In the genomic region with DNA sequence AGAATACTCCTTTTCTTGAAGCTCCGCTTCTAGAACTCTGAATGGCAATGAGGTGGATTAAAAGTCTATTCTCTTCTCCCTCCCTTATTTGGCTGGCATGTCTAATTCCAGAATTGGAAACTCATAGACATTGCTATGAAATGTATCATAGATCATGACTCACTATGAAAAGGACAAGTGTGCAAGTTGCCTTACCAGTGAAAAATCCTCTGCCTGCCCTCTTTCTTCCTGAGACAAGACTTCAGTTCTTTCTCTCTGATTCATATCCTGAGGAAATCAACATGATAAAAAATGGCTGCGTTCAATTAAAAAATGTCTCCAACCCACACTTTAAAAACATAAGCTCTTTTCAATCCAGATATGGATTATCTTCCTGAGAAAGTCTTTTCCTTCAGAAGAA, we compare ENCODE assay signal across 11 cellular contexts.
DNase-seq lines count a peak whose midpoint lies in the region; ATAC-seq and TF ChIP-seq lines count a peak whose summit lies in the region.
"Had no signal": no experiment of that assay in that cellular context is flagged by ENCODE, and none has a peak within 500 bp of the region (broad histone marks: within the 10 kb centered on the region; RNA-seq: fewer than 3 reads in every experiment).

No MANE protein-coding gene starts in this region.

- TF ChIP-seq CTCF in AG04449 (IDR thresholded peaks at IDR 0.05; ENCODE audit: insufficient read depth, low read length, missing control alignments) (no peak), Peyer's patch (IDR thresholded peaks at IDR 0.05) (no peak), CD14-positive monocyte (IDR thresholded peaks at IDR 0.05) (no peak)

- H3K36me3 ChIP-seq in Peyer's patch = no peaks in the 10 kb centered on the region

- CTCF ChIA-PET in AG04449 (lab: Yijun Ruan, JAX) = interaction anchor here (0.9 to 3.5 kb wide), 5 partner anchors 9 to 88 kb away, joined by 3 to 22 read pairs (median 5); no protein-coding TSS in a partner anchor

- no peak for ATAC-seq in GM19328 (IDR thresholded peaks at IDR 0.05; ENCODE audit: unreplicated experiment)
- no peak for ATAC-seq in HG03196 (IDR thresholded peaks at IDR 0.05; ENCODE audit: unreplicated experiment)
- ATAC-seq: T-helper 17 cell had no signal

- DNase-seq in AG04449 (ENCODE audit: low read depth, low spot score) (peak; percentile 96), Peyer's patch (no peak), epithelial cell of prostate (ENCODE audit: low read depth, low spot score) (peak; percentile 76), myocyte (ENCODE audit: low read depth) (peak; percentile 91), CD14-positive monocyte (ENCODE audit: low spot score) (no peak), cortex of kidney (lab: John Stamatoyannopoulos, UW) (no peak)
- DNase-seq: activated naive CD4-positive, alpha-beta T cell treated with anti-CD3 and anti-CD28 coated beads for 36 hours; T-helper 17 cell had no signal

- H3K36me3 Mint-ChIP-seq in CD14-positive monocyte = no peaks in the 10 kb centered on the region

- no peak overlapping the region for H3K27ac Mint-ChIP-seq in CD14-positive monocyte
- H3K27ac Mint-ChIP-seq: activated naive CD4-positive, alpha-beta T cell treated with anti-CD3 and anti-CD28 coated beads for 36 hours; T-helper 17 cell had no signal

- H3K4me3 ChIP-seq in AG04449 (ENCODE audit: low read depth, low read length) = no peak overlapping the region
- H3K4me3 ChIP-seq in Peyer's patch = no peak overlapping the region

- POLR2A ChIA-PET in AG04449 (lab: Yijun Ruan, JAX) = interaction anchor here (0.6 to 2.0 kb wide), 19 partner anchors 8 to 521 kb away, joined by 3 to 23 read pairs (median 4); no protein-coding TSS in a partner anchor

- no peak overlapping the region for H3K4me3 Mint-ChIP-seq in CD14-positive monocyte
- H3K4me3 Mint-ChIP-seq: activated naive CD4-positive, alpha-beta T cell treated with anti-CD3 and anti-CD28 coated beads for 36 hours; T-helper 17 cell had no signal

- peaks cover 9 to 24% (median 20%) of the 10 kb centered on the region in 7 donors for H3K9me3 Mint-ChIP-seq in CD14-positive monocyte
- H3K9me3 Mint-ChIP-seq: activated naive CD4-positive, alpha-beta T cell treated with anti-CD3 and anti-CD28 coated beads for 36 hours had no signal

- H3K27me3 Mint-ChIP-seq in CD14-positive monocyte (ENCODE audit: low read depth in 3 of 3) = peaks cover 2 to 6% (median 3%) of the 10 kb centered on the region in 3 donors

- intact Hi-C loops in CD14-positive monocyte (cut with micrococcal nuclease) = no loop called here

- no peaks in the 10 kb centered on the region for H3K27me3 ChIP-seq in Peyer's patch

- H3K4me1 Mint-ChIP-seq in CD14-positive monocyte = no peaks in the 10 kb centered on the region
- H3K4me1 Mint-ChIP-seq: T-helper 17 cell had no signal

- H3K27ac ChIP-seq in Peyer's patch = peak overlapping the region in 3 of 4 donors; percentile 28 to 56 (median 30)
- peak overlapping the region; percentile 94 for H3K27ac ChIP-seq in epithelial cell of prostate
- H3K27ac ChIP-seq: C4-2B had no signal

- no peaks in the 10 kb centered on the region for H3K9me3 ChIP-seq in Peyer's patch

- H3K4me1 ChIP-seq in Peyer's patch = no peaks in the 10 kb centered on the region

- TF ChIP-seq POLR2A in Peyer's patch (IDR thresholded peaks at IDR 0.05) = no peak

Comparison
In these comparisons a context has a peak if more than half of its experiments do, and no peak if none do; other contexts are left out.
1. DNase-seq: peak in AG04449 (single experiment), epithelial cell of prostate (single experiment) and myocyte (single experiment); none in Peyer's patch (0 of 3), CD14-positive monocyte (single experiment) and cortex of kidney (single experiment).